Comparison of ENCODE assay signal across 19 cellular contexts in genomic region chr10:88944813-88945212, GRCh38. TPM values are rescaled to one million over a fixed set of nuclear protein-coding genes. Genes with fewer than 3 reads are reported as not detected.
DNase-seq lines count a peak whose midpoint lies in the region; ATAC-seq and TF ChIP-seq lines count a peak whose summit lies in the region.
"Had no signal": no experiment of that assay in that cellular context is flagged by ENCODE, and none has a peak within 500 bp of the region (broad histone marks: within the 10 kb centered on the region; RNA-seq: fewer than 3 reads in every experiment).

No MANE protein-coding gene starts in this region.

- H3F3A ChIP-seq in smooth muscle cell (ENCODE audit: low read depth): peaks cover 60% of the 10 kb centered on the region

- H3K79me2 ChIP-seq in smooth muscle cell (ENCODE audit: low read depth): peaks cover 48% of the 10 kb centered on the region

- no peak overlapping the region for H2AFZ ChIP-seq in smooth muscle cell (ENCODE audit: low read depth)

- H3K36me3 ChIP-seq in smooth muscle cell (ENCODE audit: low read depth): peaks cover 38% of the 10 kb centered on the region

- peak overlapping the region; percentile 37 for H3K27ac ChIP-seq in smooth muscle cell (ENCODE audit: low read depth)
- H3K27ac ChIP-seq: brain microvascular endothelial cell had no signal

- H3K4me1 ChIP-seq in smooth muscle cell (ENCODE audit: low read depth): peaks cover 12% of the 10 kb centered on the region

- H3K9ac ChIP-seq in smooth muscle cell (ENCODE audit: low read depth): no peak overlapping the region

- no peaks in the 10 kb centered on the region for H3K27me3 ChIP-seq in smooth muscle cell (ENCODE audit: low read depth)
- H3K27me3 ChIP-seq: brain microvascular endothelial cell had no signal

- H4K20me1 ChIP-seq in smooth muscle cell (ENCODE audit: low read depth): peaks cover 96% of the 10 kb centered on the region

- in situ Hi-C loops in GM13977 (cut with MboI; ENCODE audit: low pct_unique_long_range_greater_than_20kb, low sequenced_read_pairs, unreplicated experiment): loop anchor here (5.0 to 10.0 kb wide), 2 partner anchors 37 to 70 kb away; no protein-coding TSS in a partner anchor

- DNase-seq in GM13977 (ENCODE audit: low spot score) (peak; percentile 9), MV-4-11 (lab: John Stamatoyannopoulos, UW) (peak; percentile 72), smooth muscle cell (lab: John Stamatoyannopoulos, UW; ENCODE audit: unreplicated experiment) (no peak), NCI-H2107 (lab: John Stamatoyannopoulos, UW) (no peak), middle frontal gyrus (ENCODE audit: extremely low spot score, low spot score) (no peak)
- no peak for DNase-seq in stimulated activated naive CD4-positive, alpha-beta T cell treated with Interleukin-2 at 50 U/mL for 16 hours (lab: John Stamatoyannopoulos, UW)
- DNase-seq in stimulated activated CD4-positive, alpha-beta T cell treated with anti-CD3 and anti-CD28 coated beads, Interleukin-15, amount 100 ng/mL, for 24 hours: no peak
- DNase-seq: activated CD4-positive, alpha-beta T cell treated with anti-CD3 and anti-CD28 coated beads for 48 hours; activated effector memory CD4-positive, alpha-beta T cell treated with Interleukin-2 at 50 U/mL for 16 hours; brain microvascular endothelial cell; CD4-positive, alpha-beta memory T cell; effector memory CD4-positive, alpha-beta T cell; foreskin melanocyte; immature natural killer cell; NCI-H2081; stimulated activated CD4-positive, alpha-beta T cell treated with anti-CD3 and anti-CD28 coated beads, Interleukin-4, amount 100 ng/mL, for 24 hours; stimulated activated naive CD8-positive, alpha-beta T cell treated with anti-CD3 and anti-CD28 coated beads, Interleukin-15, Interleukin-2, amounts not matched to agents 100 U/mL and 50 U/mL, for 24 hours; SW 1271 had no signal

- peak; percentile 77 for ATAC-seq in GM21515 (IDR thresholded peaks at IDR 0.05; ENCODE audit: unreplicated experiment)
- ATAC-seq: stimulated activated naive CD8-positive, alpha-beta T cell treated with anti-CD3 and anti-CD28 coated beads, Interleukin-15, Interleukin-2, amounts not matched to agents 100 U/mL and 50 U/mL, for 24 hours had no signal

- WGBS in smooth muscle cell (ENCODE audit: low lambda C conversion rate): 87% methylated on average over 3 of the region's 3 CpGs

- no peak for TF ChIP-seq CTCF in GM13977 (IDR thresholded peaks at IDR 0.05; ENCODE audit: extremely low read depth, insufficient read depth, missing control alignments)
- no peak for TF ChIP-seq CTCF in smooth muscle cell (IDR thresholded peaks at IDR 0.05; ENCODE audit: borderline replicate concordance, insufficient read depth, poor library complexity, severe bottlenecking)

- no peak overlapping the region for H3K4me3 ChIP-seq in smooth muscle cell

- no peak overlapping the region for H3K4me2 ChIP-seq in smooth muscle cell

- no peaks in the 10 kb centered on the region for H3K9me3 ChIP-seq in smooth muscle cell (replicated peaks; ENCODE audit: low read depth)

RNA-seq across cellular contexts. Expression of gene ACTA2, which starts 7.8 kb away (rescaled TPM):
- 2,305 and 2,362 TPM in 2 replicates for total RNA-seq in smooth muscle cell
- 3,088 and 4,814 TPM in 2 replicates for polyA plus RNA-seq in smooth muscle cell

RNA-seq across cellular contexts. Expression of gene FAS, which starts 45.8 kb away (rescaled TPM):
- total RNA-seq in smooth muscle cell: 21.8 and 26.7 TPM in 2 replicates
- polyA plus RNA-seq in smooth muscle cell: 9.9 and 14.4 TPM in 2 replicates

Comparison
In these comparisons a context has a peak if more than half of its experiments do, and no peak if none do; other contexts are left out.
1. DNase-seq: peak in GM13977 (single experiment) and MV-4-11 (single experiment); none in smooth muscle cell (single experiment), stimulated activated naive CD4-positive, alpha-beta T cell treated with Interleukin-2 at 50 U/mL for 16 hours (single experiment), NCI-H2107 (single experiment), middle frontal gyrus (single experiment) and stimulated activated CD4-positive, alpha-beta T cell treated with anti-CD3 and anti-CD28 coated beads, Interleukin-15, amount 100 ng/mL, for 24 hours (single experiment).